Comparison of ENCODE assay signal across 11 cellular contexts in the genomic region with DNA sequence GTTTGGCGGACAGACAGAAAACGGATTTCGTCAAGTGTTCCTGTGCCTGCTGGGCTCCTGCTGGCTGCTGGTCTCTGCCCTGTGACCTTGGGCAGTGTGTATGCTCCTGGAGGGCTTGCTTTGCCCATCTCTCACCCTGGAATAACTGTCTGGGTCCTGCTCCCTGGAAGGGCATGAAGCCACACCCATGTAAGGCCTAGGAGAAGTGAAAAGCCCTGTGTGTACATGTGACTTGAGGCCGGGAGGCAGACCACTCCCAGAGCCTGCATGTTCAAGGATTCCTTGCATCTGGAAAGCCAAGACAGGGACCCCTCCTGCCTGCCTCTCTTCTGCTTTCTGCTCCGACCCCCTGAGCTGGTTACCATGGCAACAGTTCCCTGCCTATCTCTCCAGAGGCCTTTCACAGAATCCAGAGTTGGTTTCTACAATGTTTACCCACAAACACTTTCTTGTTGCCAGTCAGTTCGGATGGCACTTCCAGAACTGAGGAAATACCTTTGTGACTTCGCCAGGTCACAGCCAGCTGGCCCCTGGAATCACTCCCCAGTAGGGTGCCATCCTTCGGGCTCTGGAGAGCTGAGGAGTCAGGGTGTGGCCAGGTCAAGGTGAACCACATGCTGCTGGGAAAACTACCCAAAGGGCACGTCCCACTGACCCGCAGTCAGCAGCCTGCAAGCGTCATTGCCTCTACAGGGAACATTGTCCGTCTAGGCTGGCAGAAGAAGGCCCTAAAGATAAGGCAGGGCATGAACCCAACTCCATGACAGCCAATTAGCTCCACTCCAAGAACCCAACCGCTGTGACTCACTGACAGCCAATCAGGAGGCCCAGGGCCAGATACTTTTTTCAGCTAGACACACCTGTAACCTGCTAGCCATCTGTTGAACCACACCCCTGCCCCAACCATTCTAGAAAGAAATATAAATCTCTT. TPM values are rescaled to one million over a fixed set of nuclear protein-coding genes. Genes with fewer than 3 reads are reported as not detected.
DNase-seq lines count a peak whose midpoint lies in the region; ATAC-seq and TF ChIP-seq lines count a peak whose summit lies in the region.
"Had no signal": no experiment of that assay in that cellular context is flagged by ENCODE, and none has a peak within 500 bp of the region (broad histone marks: within the 10 kb centered on the region; RNA-seq: fewer than 3 reads in every experiment).

No MANE protein-coding gene starts in this region.

- H3K27ac ChIP-seq in heart right ventricle, result peak overlapping the region; percentile 81 to 93 (median 87)
- no peak overlapping the region for H3K27ac ChIP-seq in CD4-positive, alpha-beta T cell (ENCODE audit: low read depth, low read length)
- H3K27ac ChIP-seq: SK-N-MC had no signal

- POLR2A ChIA-PET in CD4-positive, alpha-beta T cell (lab: Charles Lee), result interaction anchor here (0.7 kb wide), 1 partner anchor 69 kb away, joined by 4 read pairs; no protein-coding TSS in a partner anchor

- CTCF ChIA-PET in CD4-positive, alpha-beta T cell (lab: Charles Lee), result no interaction called here

- DNase-seq in HT-29 (ENCODE audit: low spot score) (peak; percentile 64), NCI-H345 treated with DMSO at 0.1 percent for 48 hours (lab: John Stamatoyannopoulos, UW; ENCODE audit: unreplicated experiment) (peak; percentile 46), heart right ventricle (peak; percentile 47 to 66), progenitor cell of endocrine pancreas (ENCODE audit: low spot score, unreplicated experiment) (no peak), KG1 (lab: John Stamatoyannopoulos, UW) (no peak), C1 segment of cervical spinal cord (lab: John Stamatoyannopoulos, UW) (no peak)
- no peak for DNase-seq in central memory CD4-positive, alpha-beta T cell
- no peak for DNase-seq in CD4-positive, alpha-beta T cell

- H3K36me3 Mint-ChIP-seq in progenitor cell of endocrine pancreas (ENCODE audit: insufficient read depth), result no peaks in the 10 kb centered on the region
- H3K36me3 Mint-ChIP-seq in CD4-positive, alpha-beta T cell (ENCODE audit: low read depth), result no peaks in the 10 kb centered on the region

- peaks cover 0 to 36% (median 22%) of the 10 kb centered on the region in 9 donors for H3K4me1 ChIP-seq in heart right ventricle

- 40 to 53% methylated on average over 13 of the region's 13 CpGs for WGBS in heart right ventricle, 2 donors

- no peaks in the 10 kb centered on the region for H3K27me3 ChIP-seq in heart right ventricle
- H3K27me3 ChIP-seq in CD4-positive, alpha-beta T cell (ENCODE audit: control insufficient read depth, insufficient read depth, low read length), result no peaks in the 10 kb centered on the region

- H3K9me3 ChIP-seq in heart right ventricle, result no peaks in the 10 kb centered on the region
- no peaks in the 10 kb centered on the region for H3K9me3 ChIP-seq in CD4-positive, alpha-beta T cell (ENCODE audit: control insufficient read depth, low read length)

- H3K9me3 Mint-ChIP-seq in progenitor cell of endocrine pancreas (ENCODE audit: low read depth), result no peaks in the 10 kb centered on the region
- no peaks in the 10 kb centered on the region for H3K9me3 Mint-ChIP-seq in CD4-positive, alpha-beta T cell
- H3K9me3 Mint-ChIP-seq: neural crest cell had no signal

- peak overlapping the region; percentile 86 for H3K27ac Mint-ChIP-seq in progenitor cell of endocrine pancreas
- H3K27ac Mint-ChIP-seq in CD4-positive, alpha-beta T cell, result no peak overlapping the region

- intact Hi-C loops in heart right ventricle (cut with DNase I), result loop anchor here in 1 of 10 donors (2.0 kb wide), 1 partner anchor 51 kb away; no protein-coding TSS in a partner anchor
- intact Hi-C loops in CD4-positive, alpha-beta T cell (cut with DNase I, micrococcal nuclease), result no loop called here

- H3K4me3 ChIP-seq in heart right ventricle, result no peak overlapping the region
- H3K4me3 ChIP-seq: SK-N-MC had no signal

- peak; percentile 51 to 80 (median 75) for ATAC-seq in heart right ventricle
- ATAC-seq in CD4-positive, alpha-beta T cell (ENCODE audit: poor library complexity), result no peak

- TF ChIP-seq CTCF in heart right ventricle (IDR thresholded peaks at IDR 0.05), result no peak
- TF ChIP-seq CTCF in progenitor cell of endocrine pancreas (IDR thresholded peaks at IDR 0.05; ENCODE audit: unreplicated experiment), result no peak
- TF ChIP-seq CTCF in CD4-positive, alpha-beta T cell (IDR thresholded peaks at IDR 0.05), result no peak

- no peak overlapping the region for H3K4me3 Mint-ChIP-seq in progenitor cell of endocrine pancreas (ENCODE audit: low read depth)
- no peak overlapping the region for H3K4me3 Mint-ChIP-seq in CD4-positive, alpha-beta T cell
- H3K4me3 Mint-ChIP-seq: neural crest cell had no signal

- no peaks in the 10 kb centered on the region for H3K36me3 ChIP-seq in heart right ventricle

- no peaks in the 10 kb centered on the region for H3K27me3 Mint-ChIP-seq in progenitor cell of endocrine pancreas
- H3K27me3 Mint-ChIP-seq in CD4-positive, alpha-beta T cell, result no peaks in the 10 kb centered on the region

- H3K4me1 Mint-ChIP-seq in progenitor cell of endocrine pancreas (ENCODE audit: low read depth), result peaks cover 26% of the 10 kb centered on the region
- H3K4me1 Mint-ChIP-seq in CD4-positive, alpha-beta T cell (ENCODE audit: low read depth), result no peaks in the 10 kb centered on the region

RNA-seq across cellular contexts. Expression of a gene that starts 14.7 kb away (rescaled TPM):
- total RNA-seq in HT-29 (2014; rRNA removed; shearing (Covaris generic)), result 0.69 TPM in 1 of 2 replicates, not detected in the other
- total RNA-seq in heart right ventricle (under 1 TPM in 4 of 10 donors, not detected in 6; 0.04 to 0.20 (median 0.06) TPM), progenitor cell of endocrine pancreas (0.04 TPM in 1 of 2 replicates, not detected in the other)
- polyA plus RNA-seq in heart right ventricle, result under 1 TPM in 1 of 2 donors, not detected in 1; 0.03 TPM
- not detected for total RNA-seq in CD4-positive, alpha-beta T cell
- total RNA-seq: activated CD8-positive, alpha-beta memory T cell treated with anti-CD3 and anti-CD28 coated beads for 36 hours had no signal

RNA-seq across cellular contexts. Expression of a gene that starts 36.5 kb away (rescaled TPM):
- total RNA-seq in HT-29 (2014; rRNA removed; shearing (Covaris generic)), result 17.0 and 21.2 TPM in 2 replicates
- total RNA-seq in heart right ventricle, result 10 to 100 TPM; 70.9 to 92.7 (median 83.4) TPM
- polyA plus RNA-seq in heart right ventricle, result 10 to 100 TPM; 21.5 to 29.6 TPM
- 43.7 and 57.2 TPM in 2 replicates for total RNA-seq in progenitor cell of endocrine pancreas
- total RNA-seq in CD4-positive, alpha-beta T cell, result 10 to 100 TPM; 73.5 to 73.8 TPM

RNA-seq across cellular contexts. Expression of a gene that starts 52.3 kb away (rescaled TPM):
- total RNA-seq in HT-29 (2014; rRNA removed; shearing (Covaris generic)), result 16.3 and 16.8 TPM in 2 replicates
- total RNA-seq in heart right ventricle (1 to 10 TPM in 2 of 10 donors, under 1 TPM in 8; 0.09 to 6.2 (median 0.47) TPM), progenitor cell of endocrine pancreas (not detected in 2 replicates)
- under 1 TPM; 0.32 to 0.51 TPM for polyA plus RNA-seq in heart right ventricle
- 100 to 1,000 TPM; 144 to 145 TPM for total RNA-seq in CD4-positive, alpha-beta T cell
- total RNA-seq: neural crest cell had no signal

Comparison
In these comparisons a context has a peak if more than half of its experiments do, and no peak if none do; other contexts are left out.
1. DNase-seq: peak in HT-29 (single experiment), NCI-H345 treated with DMSO at 0.1 percent for 48 hours (single experiment) and heart right ventricle (2 of 2); none in progenitor cell of endocrine pancreas (single experiment), KG1 (single experiment), central memory CD4-positive, alpha-beta T cell (single experiment), C1 segment of cervical spinal cord (0 of 14) and CD4-positive, alpha-beta T cell (0 of 10).